Comparison of ENCODE assay signal across 26 cellular contexts in the genomic region with DNA sequence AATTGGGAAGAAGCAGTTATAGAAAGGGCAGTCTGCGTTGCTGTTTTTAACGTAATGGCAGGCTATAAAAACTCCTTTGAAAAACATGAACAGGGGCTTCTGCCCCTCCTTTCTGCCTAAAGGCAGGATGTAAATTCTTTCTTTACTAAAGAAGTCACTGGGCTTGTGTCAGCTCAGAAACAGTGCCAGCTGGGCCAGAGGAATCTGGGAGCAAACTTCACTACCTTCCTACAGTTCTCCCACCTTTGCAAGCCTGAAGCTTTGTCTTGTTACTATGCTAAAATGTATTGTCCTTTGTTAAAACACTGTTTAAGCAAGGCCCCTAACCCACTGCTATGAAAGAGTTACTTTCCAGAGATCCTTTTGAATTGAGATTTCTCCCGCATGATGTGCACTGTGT.
DNase-seq lines count a peak whose midpoint lies in the region; ATAC-seq, FAIRE-seq and TF ChIP-seq lines count a peak whose summit lies in the region.
"Had no signal": no experiment of that assay in that cellular context is flagged by ENCODE, and none has a peak within 500 bp of the region (broad histone marks: within the 10 kb centered on the region; RNA-seq: fewer than 3 reads in every experiment).

No MANE protein-coding gene starts in this region.

- H2BK20ac ChIP-seq in H9 (ENCODE audit: low read depth, low read length, poor library complexity, severe bottlenecking) (no peak overlapping the region), H1 (ENCODE audit: low read length) (no peak overlapping the region)

- H4K8ac ChIP-seq in H9 (replicated peaks; ENCODE audit: insufficient read length, low read depth, low read length) (no peak overlapping the region), H1 (ENCODE audit: extremely low read depth, insufficient read depth, low read length) (no peak overlapping the region), neuronal stem cell (ENCODE audit: low read depth, low read length) (no peak overlapping the region)

- H3K9ac ChIP-seq in H9 (ENCODE audit: extremely low read depth, insufficient read length, low read length) = no peak overlapping the region
- H3K9ac ChIP-seq in H1 (replicated peaks in 1 of 4; ENCODE audit: extremely low read depth in 1 of 4, low read depth in 3 of 4, low read length in 3 of 4) = no peak overlapping the region
- no peak overlapping the region for H3K9ac ChIP-seq in neuronal stem cell (ENCODE audit: low read depth, low read length, poor library complexity)
- H3K9ac ChIP-seq: BLaER1 had no signal

- FAIRE-seq in H1 (lab: Jason Lieb, UNC) = peak; percentile 50
- FAIRE-seq: A204.1, D721Med, G401.6 had no signal

- H3K23ac ChIP-seq in H9 (ENCODE audit: insufficient read length, low read depth, low read length) = no peak overlapping the region
- H3K23ac ChIP-seq in H1 (ENCODE audit: insufficient read length) = no peak overlapping the region
- no peak overlapping the region for H3K23ac ChIP-seq in neuronal stem cell (ENCODE audit: low read depth, low read length, poor library complexity)

- POLR2A ChIA-PET in H1 (lab: Charles Lee; ENCODE audit: partially characterized antibody) = interaction anchor here (0.6 kb wide), 1 partner anchor 29 kb away, joined by 3 read pairs; no protein-coding TSS in a partner anchor

- H3T11ph ChIP-seq in H9 (ENCODE audit: low read length) = no peak overlapping the region

- H3K27me3 ChIP-seq in H9 (ENCODE audit: insufficient read depth, low read length) (no peaks in the 10 kb centered on the region), H1 (replicated peaks in 1 of 4; ENCODE audit: control insufficient read depth in 3 of 4, extremely low read depth in 1 of 4, insufficient read depth in 3 of 4, low read length in 3 of 4) (no peaks in the 10 kb centered on the region), neuronal stem cell (ENCODE audit: control insufficient read depth in 3 of 3, insufficient read depth in 3 of 3, low read depth in 1 of 3, low read length in 3 of 3) (no peaks in the 10 kb centered on the region), right atrium auricular region (no peaks in the 10 kb centered on the region)
- H3K27me3 ChIP-seq: Peyer's patch had no signal

- H2AFZ ChIP-seq in H9 (ENCODE audit: low read length) (no peak overlapping the region), H1 (ENCODE audit: low read length) (no peak overlapping the region), neuronal stem cell (ENCODE audit: low read length) (peak overlapping the region; percentile 39)

- H4K91ac ChIP-seq in H9 (ENCODE audit: insufficient read length, low read depth, low read length) (no peak overlapping the region), H1 (replicated peaks; ENCODE audit: insufficient read length, low read length) (no peak overlapping the region), neuronal stem cell (ENCODE audit: low read depth, low read length, poor library complexity) (no peak overlapping the region)

- peaks cover 26 to 43% of the 10 kb centered on the region in 2 experiments for H3K4me1 Mint-ChIP-seq in H9
- H3K4me1 Mint-ChIP-seq: CD4-positive, CD25-positive, alpha-beta regulatory T cell had no signal

- H3K4ac ChIP-seq in H9 (ENCODE audit: low read depth, low read length) = no peak overlapping the region
- H3K4ac ChIP-seq in H1 (replicated peaks; ENCODE audit: insufficient read length, low read depth, low read length) = no peak overlapping the region
- no peak overlapping the region for H3K4ac ChIP-seq in neuronal stem cell (ENCODE audit: low read length)

- H3K4me3 ChIP-seq in H1 (ENCODE audit: extremely low read depth in 1 of 4, insufficient read depth in 2 of 4, low read depth in 3 of 4, low read length in 4 of 4) = no peak overlapping the region
- H3K4me3 ChIP-seq in neuronal stem cell (ENCODE audit: low read length in 2 of 2) = no peak overlapping the region
- H3K4me3 ChIP-seq in right atrium auricular region = no peak overlapping the region
- H3K4me3 ChIP-seq: BLaER1, Peyer's patch, SK-N-MC had no signal

- H3K27ac Mint-ChIP-seq in H9 = peak overlapping the region; percentile 35 to 89 (median 50); a peak in 5 of 7 replicates
- H3K27ac Mint-ChIP-seq: CD4-positive, CD25-positive, alpha-beta regulatory T cell had no signal

- H2AK5ac ChIP-seq in H9 (ENCODE audit: insufficient read length, low read length) (no peak overlapping the region), H1 (ENCODE audit: low read depth, low read length) (no peak overlapping the region), neuronal stem cell (ENCODE audit: low read depth, low read length) (no peak overlapping the region)

- H3K4me1 ChIP-seq in H9 (ENCODE audit: insufficient read depth, low read length) (no peaks in the 10 kb centered on the region; the same call in 1 of the 2 replicates), H1 (replicated peaks in 1 of 4; ENCODE audit: control insufficient read depth in 3 of 4, insufficient read depth in 4 of 4, low read length in 3 of 4) (peaks cover 0 to 3% (median 0%) of the 10 kb centered on the region in 4 experiments; a peak in 1 of 7 replicates), neuronal stem cell (ENCODE audit: control insufficient read depth in 2 of 2, insufficient read depth in 1 of 2, low read depth in 1 of 2, low read length in 2 of 2) (peaks cover 0 to 4% of the 10 kb centered on the region in 2 donors), right atrium auricular region (no peaks in the 10 kb centered on the region)
- H3K4me1 ChIP-seq: BLaER1, Peyer's patch had no signal

- no peak for TF ChIP-seq EP300 in H1 (IDR thresholded peaks at IDR 0.05; ENCODE audit: borderline replicate concordance in 1 of 2, low read depth in 2 of 2, low read length in 2 of 2)

- H3K9me3 ChIP-seq in H9 (ENCODE audit: control insufficient read depth, low read depth, low read length) (no peaks in the 10 kb centered on the region), H1 (ENCODE audit: insufficient read depth in 2 of 2, low read depth in 1 of 2, low read length in 1 of 2) (no peaks in the 10 kb centered on the region), neuronal stem cell (replicated peaks in 1 of 2; ENCODE audit: control insufficient read depth in 2 of 2, insufficient read depth in 1 of 2, low read depth in 1 of 2, low read length in 2 of 2) (no peaks in the 10 kb centered on the region), right atrium auricular region (peaks cover 0 to 5% of the 10 kb centered on the region in 2 donors)
- H3K9me3 ChIP-seq: BLaER1, Peyer's patch had no signal

- no peaks in the 10 kb centered on the region for H3K36me3 ChIP-seq in H1 (ENCODE audit: control insufficient read depth in 2 of 4, insufficient read depth in 4 of 4, low read length in 3 of 4)
- no peaks in the 10 kb centered on the region for H3K36me3 ChIP-seq in neuronal stem cell (replicated peaks in 1 of 2; ENCODE audit: control insufficient read depth in 2 of 2, insufficient read depth in 2 of 2, low read length in 2 of 2)
- H3K36me3 ChIP-seq in right atrium auricular region = no peaks in the 10 kb centered on the region
- H3K36me3 ChIP-seq: BLaER1, Peyer's patch had no signal

- H2BK120ac ChIP-seq in H9 (ENCODE audit: low read depth, low read length, poor library complexity, severe bottlenecking) (no peak overlapping the region), H1 (replicated peaks; ENCODE audit: low read depth, low read length) (no peak overlapping the region), neuronal stem cell (ENCODE audit: low read depth, low read length) (no peak overlapping the region)

- H3K56ac ChIP-seq in H9 (ENCODE audit: insufficient read length, low read depth, low read length) (no peak overlapping the region), H1 (replicated peaks; ENCODE audit: insufficient read length, low read depth, low read length) (no peak overlapping the region)

- H3K23me2 ChIP-seq in H9 (ENCODE audit: insufficient read length, low read depth, low read length, poor library complexity, severe bottlenecking) (no peaks in the 10 kb centered on the region), H1 (ENCODE audit: low read depth, low read length) (no peaks in the 10 kb centered on the region)

- H3K14ac ChIP-seq in H9 (ENCODE audit: insufficient read depth, low read length) = no peak overlapping the region
- no peak overlapping the region for H3K14ac ChIP-seq in H1 (ENCODE audit: insufficient read length)
- no peak overlapping the region for H3K14ac ChIP-seq in neuronal stem cell (ENCODE audit: low read length)

- no peak overlapping the region; a peak in 1 of 5 replicates for H3K4me3 Mint-ChIP-seq in H9
- H3K4me3 Mint-ChIP-seq: CD4-positive, CD25-positive, alpha-beta regulatory T cell had no signal

- no peak overlapping the region for H4K5ac ChIP-seq in H9 (ENCODE audit: insufficient read length, low read depth, low read length)
- H4K5ac ChIP-seq in H1 (ENCODE audit: insufficient read length, low read depth, low read length) = no peak overlapping the region

- DNase-seq in H9 = peak; percentile 78
- DNase-seq in H1 (ENCODE audit: low read depth in 1 of 2, low spot score in 2 of 2) = no peak
- DNase-seq in islet precursor cell = peak; percentile 63
- DNase-seq in neuronal stem cell (ENCODE audit: low spot score) = no peak
- no peak for DNase-seq in stimulated activated naive CD4-positive, alpha-beta T cell (lab: John Stamatoyannopoulos, UW)
- DNase-seq in hypothalamus (lab: John Stamatoyannopoulos, UW) = no peak
- no peak for DNase-seq in right atrium auricular region (ENCODE audit: low spot score)
- DNase-seq: CD4-positive, CD25-positive, alpha-beta regulatory T cell; NCI-H1092 treated with DMSO at 0.1 percent for 48 hours; NCI-H1436; NCI-H187; NCI-H2081 treated with DMSO at 0.1 percent for 48 hours; NCI-H2171; NCI-H226; NCI-H510A; NCI-H69; OCI-M1; Peyer's patch; SIG-M5 had no signal

- no peaks in the 10 kb centered on the region for H3K27me3 Mint-ChIP-seq in H9 (ENCODE audit: low read depth)
- H3K27me3 Mint-ChIP-seq: CD4-positive, CD25-positive, alpha-beta regulatory T cell had no signal

- no peaks in the 10 kb centered on the region for H3K79me2 ChIP-seq in H9 (ENCODE audit: insufficient read depth, low read length)
- H3K79me2 ChIP-seq in H1 (ENCODE audit: control insufficient read depth in 1 of 2, insufficient read depth in 2 of 2, low read length in 2 of 2) = no peaks in the 10 kb centered on the region

- H3K4me2 ChIP-seq in H9 (ENCODE audit: insufficient read depth, insufficient read length, low read length) (no peak overlapping the region), H1 (ENCODE audit: insufficient read depth in 1 of 2, low read depth in 2 of 2, low read length in 2 of 2) (no peak overlapping the region; a peak in 1 of 4 replicates), neuronal stem cell (ENCODE audit: insufficient read depth, low read length, poor library complexity, severe bottlenecking) (no peak overlapping the region)
- H3K4me2 ChIP-seq: BLaER1 had no signal

- no peak for TF ChIP-seq POLR2A in H1 (IDR thresholded peaks at IDR 0.05; ENCODE audit: control extremely low read depth in 1 of 2, low read depth in 2 of 2, low read length in 2 of 2)

- peaks cover 4 to 8% of the 10 kb centered on the region in 2 experiments; a peak in 4 of 5 replicates for H3K9me3 Mint-ChIP-seq in H9

- WGBS in H9 (ENCODE audit: extremely low coverage, insufficient read length, low lambda C conversion rate) = no CpG with 5 or more reads among the region's 3 CpGs
- 75% methylated on average over 2 of the region's 3 CpGs; no CpG with 5 or more reads in 1 of the 2 experiments for WGBS in H1 (ENCODE audit: extremely low coverage in 1 of 2, insufficient coverage in 1 of 2, insufficient read length in 1 of 2, insufficient replicate concordance in 2 of 2, low coverage in 1 of 2, low lambda C conversion rate in 2 of 2, missing lambda C conversion rate in 1 of 2), 2 experiments
- no CpG with 5 or more reads among the region's 3 CpGs for WGBS in neuronal stem cell (ENCODE audit: extremely low coverage in 2 of 2, insufficient read length in 2 of 2, insufficient replicate concordance in 1 of 2), 2 donors

- H2BK5ac ChIP-seq in H9 (ENCODE audit: insufficient read length, low read length) (no peak overlapping the region), H1 (ENCODE audit: low read depth, low read length) (no peak overlapping the region), neuronal stem cell (ENCODE audit: low read length) (no peak overlapping the region)

- no peak overlapping the region for H3K18ac ChIP-seq in H9 (ENCODE audit: insufficient read length, low read depth, low read length)
- H3K18ac ChIP-seq in H1 (ENCODE audit: extremely low read depth, low read length) = no peak overlapping the region
- H3K18ac ChIP-seq in neuronal stem cell (ENCODE audit: low read length) = no peak overlapping the region

- CTCF ChIA-PET in H1 (lab: Charles Lee; ENCODE audit: partially characterized antibody) = no interaction called here

- TF ChIP-seq CTCF in H9 (conservative IDR thresholded peaks at IDR 0.05) = no peak
- TF ChIP-seq CTCF in H1 (IDR thresholded peaks at IDR 0.05; ENCODE audit: control extremely low read depth in 1 of 3, insufficient read depth in 1 of 3, low read depth in 1 of 3, low read length in 3 of 3) = no peak
- no peak for TF ChIP-seq CTCF in right atrium auricular region (IDR thresholded peaks at IDR 0.05)

- peaks cover 7 to 15% (median 12%) of the 10 kb centered on the region in 3 experiments for H3K36me3 Mint-ChIP-seq in H9 (ENCODE audit: insufficient read depth in 1 of 3, low read depth in 3 of 3)
- H3K36me3 Mint-ChIP-seq: CD4-positive, CD25-positive, alpha-beta regulatory T cell had no signal

- H3K27ac ChIP-seq in H9 (ENCODE audit: insufficient read length, low read depth, low read length) = no peak overlapping the region
- H3K27ac ChIP-seq in H1 (ENCODE audit: low read depth, low read length) = no peak overlapping the region
- H3K27ac ChIP-seq in neuronal stem cell (replicated peaks; ENCODE audit: low read length) = no peak overlapping the region
- no peak overlapping the region for H3K27ac ChIP-seq in right atrium auricular region
- H3K27ac ChIP-seq: BLaER1, HL-60, Peyer's patch, SK-N-MC had no signal

- no peak for ATAC-seq in GM21367 (IDR thresholded peaks at IDR 0.05; ENCODE audit: unreplicated experiment)

- H4K20me1 ChIP-seq in H9 (ENCODE audit: control insufficient read depth, insufficient read depth, insufficient read length) (no peaks in the 10 kb centered on the region), H1 (replicated peaks in 1 of 2; ENCODE audit: control insufficient read depth in 1 of 2, insufficient read depth in 2 of 2, low read length in 2 of 2) (no peaks in the 10 kb centered on the region)
- H4K20me1 ChIP-seq: BLaER1 had no signal

- H2BK15ac ChIP-seq in H9 (ENCODE audit: low read depth, low read length) (no peak overlapping the region), H1 (ENCODE audit: low read length) (no peak overlapping the region), neuronal stem cell (ENCODE audit: low read length) (no peak overlapping the region)

- no peak for TF ChIP-seq RAD21 in H1 (IDR thresholded peaks at IDR 0.05 in 1 of 2, conservative IDR thresholded peaks at IDR 0.05 in 1 of 2; ENCODE audit: low read depth in 2 of 2, low read length in 2 of 2)

- H2BK12ac ChIP-seq in H9 (ENCODE audit: insufficient read length, low read depth, low read length) (no peak overlapping the region), H1 (ENCODE audit: low read depth, low read length) (no peak overlapping the region), neuronal stem cell (ENCODE audit: low read length) (no peak overlapping the region)

- H3K79me1 ChIP-seq in H9 (ENCODE audit: insufficient read depth, low read depth, low read length, poor library complexity, severe bottlenecking) (no peaks in the 10 kb centered on the region), H1 (ENCODE audit: low read depth, low read length) (no peaks in the 10 kb centered on the region), neuronal stem cell (ENCODE audit: low read depth, low read length) (no peaks in the 10 kb centered on the region)

Comparison
In these comparisons a context has a peak if more than half of its experiments do, and no peak if none do; other contexts are left out.
1. DNase-seq: peak in H9 (single experiment) and islet precursor cell (single experiment); none in H1 (0 of 2), neuronal stem cell (single experiment), stimulated activated naive CD4-positive, alpha-beta T cell (0 of 6), hypothalamus (0 of 51) and right atrium auricular region (single experiment).